1 cellular context compared by ENCODE assay signal in the genomic region with DNA sequence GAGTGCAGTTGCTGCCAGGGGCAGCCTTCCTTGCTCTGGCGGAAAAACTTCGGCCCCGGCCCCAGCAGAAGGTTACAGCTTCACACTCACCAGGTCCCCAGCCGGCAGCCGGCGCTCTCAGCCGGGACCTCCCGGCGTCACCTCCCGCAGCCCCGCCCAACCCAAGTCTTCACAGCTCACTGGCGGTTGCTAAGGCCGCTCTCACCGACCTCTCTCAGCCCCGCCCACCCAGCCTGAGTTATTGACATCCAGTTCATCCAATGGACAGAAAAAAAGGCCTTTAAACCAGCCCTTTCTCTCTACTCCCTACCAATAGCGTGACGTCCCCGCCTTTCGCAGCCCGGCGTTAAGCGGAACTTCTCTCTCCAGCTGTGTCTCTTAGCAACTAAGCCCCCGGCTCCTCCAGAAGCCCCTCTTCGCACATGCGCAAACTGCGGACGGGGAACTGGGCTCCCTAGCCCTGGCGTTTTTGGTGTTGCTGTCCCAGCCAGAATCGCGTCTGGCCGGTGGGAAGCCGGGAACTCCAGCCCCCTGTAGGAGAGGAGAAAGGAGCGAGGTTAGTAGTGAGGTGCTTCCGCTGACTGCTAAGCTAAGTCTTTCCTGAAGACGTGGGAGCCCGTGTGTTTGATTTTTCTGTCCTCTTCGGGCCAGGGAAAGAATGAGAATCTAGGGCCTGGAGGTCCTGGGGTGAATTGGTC.
A peak's percentile ranks its signal among the peaks of the same experiment; 100 is the strongest.
TF ChIP-seq lines count a peak whose summit lies in the region.

A gene (plus strand): TSS at position 376 of the 698 bp plus-strand sequence. CDS start 9,189 bp downstream, outside the sequence.

TF ChIP-seq in HepG2, 621 proteins besides CTCF, POLR2A, EP300 and RAD21 (continued from another document and continues in another):
- TF ChIP-seq ISX (CRISPR knock-in tag; conservative IDR thresholded peaks at IDR 0.05) = no peak
- TF ChIP-seq, protein P1, sequence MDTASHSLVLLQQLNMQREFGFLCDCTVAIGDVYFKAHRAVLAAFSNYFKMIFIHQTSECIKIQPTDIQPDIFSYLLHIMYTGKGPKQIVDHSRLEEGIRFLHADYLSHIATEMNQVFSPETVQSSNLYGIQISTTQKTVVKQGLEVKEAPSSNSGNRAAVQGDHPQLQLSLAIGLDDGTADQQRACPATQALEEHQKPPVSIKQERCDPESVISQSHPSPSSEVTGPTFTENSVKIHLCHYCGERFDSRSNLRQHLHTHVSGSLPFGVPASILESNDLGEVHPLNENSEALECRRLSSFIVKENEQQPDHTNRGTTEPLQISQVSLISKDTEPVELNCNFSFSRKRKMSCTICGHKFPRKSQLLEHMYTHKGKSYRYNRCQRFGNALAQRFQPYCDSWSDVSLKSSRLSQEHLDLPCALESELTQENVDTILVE (CRISPR knock-in tag; IDR thresholded peaks at IDR 0.05) = no peak
- TF ChIP-seq ZNF746 (CRISPR knock-in tag; IDR thresholded peaks at IDR 0.05) = no peak
- no peak for TF ChIP-seq RXRA (CRISPR knock-in tag; IDR thresholded peaks at IDR 0.05)
- no peak for TF ChIP-seq ZNF33B (CRISPR knock-in tag; IDR thresholded peaks at IDR 0.05)
- TF ChIP-seq FOXK1 (CRISPR knock-in tag; IDR thresholded peaks at IDR 0.05; ENCODE audit: borderline replicate concordance, low read depth) = peak; percentile 19; the same call in 1 of the 2 replicates
- no peak for TF ChIP-seq SIN3B (IDR thresholded peaks at IDR 0.05; ENCODE audit: low read length)
- TF ChIP-seq RARA (CRISPR knock-in tag; IDR thresholded peaks at IDR 0.05) = no peak; the same call in 1 of the 2 replicates
- TF ChIP-seq ZNF460 (CRISPR knock-in tag; IDR thresholded peaks at IDR 0.05; ENCODE audit: borderline replicate concordance) = no peak
- TF ChIP-seq HOXA5 (CRISPR knock-in tag; IDR thresholded peaks at IDR 0.05) = no peak
- TF ChIP-seq, protein P2, sequence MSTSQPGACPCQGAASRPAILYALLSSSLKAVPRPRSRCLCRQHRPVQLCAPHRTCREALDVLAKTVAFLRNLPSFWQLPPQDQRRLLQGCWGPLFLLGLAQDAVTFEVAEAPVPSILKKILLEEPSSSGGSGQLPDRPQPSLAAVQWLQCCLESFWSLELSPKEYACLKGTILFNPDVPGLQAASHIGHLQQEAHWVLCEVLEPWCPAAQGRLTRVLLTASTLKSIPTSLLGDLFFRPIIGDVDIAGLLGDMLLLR (CRISPR knock-in tag; IDR thresholded peaks at IDR 0.05) = no peak
- no peak for TF ChIP-seq ZMYM3 (CRISPR knock-in tag; IDR thresholded peaks at IDR 0.05)
- no peak for TF ChIP-seq AKAP8 (CRISPR knock-in tag; IDR thresholded peaks at IDR 0.05)
- peak; percentile 54 for TF ChIP-seq XRCC5 (optimal IDR thresholded peaks at IDR 0.05; ENCODE audit: low read length)
- TF ChIP-seq, protein P3, sequence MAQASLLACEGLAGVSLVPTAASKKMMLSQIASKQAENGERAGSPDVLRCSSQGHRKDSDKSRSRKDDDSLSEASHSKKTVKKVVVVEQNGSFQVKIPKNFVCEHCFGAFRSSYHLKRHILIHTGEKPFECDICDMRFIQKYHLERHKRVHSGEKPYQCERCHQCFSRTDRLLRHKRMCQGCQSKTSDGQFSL (CRISPR knock-in tag; IDR thresholded peaks at IDR 0.05) = no peak
- TF ChIP-seq SRSF9 (IDR thresholded peaks at IDR 0.05; ENCODE audit: borderline replicate concordance, insufficient read depth, low read depth, low read length, poor library complexity, severe bottlenecking) = no peak
- TF ChIP-seq, protein P4, sequence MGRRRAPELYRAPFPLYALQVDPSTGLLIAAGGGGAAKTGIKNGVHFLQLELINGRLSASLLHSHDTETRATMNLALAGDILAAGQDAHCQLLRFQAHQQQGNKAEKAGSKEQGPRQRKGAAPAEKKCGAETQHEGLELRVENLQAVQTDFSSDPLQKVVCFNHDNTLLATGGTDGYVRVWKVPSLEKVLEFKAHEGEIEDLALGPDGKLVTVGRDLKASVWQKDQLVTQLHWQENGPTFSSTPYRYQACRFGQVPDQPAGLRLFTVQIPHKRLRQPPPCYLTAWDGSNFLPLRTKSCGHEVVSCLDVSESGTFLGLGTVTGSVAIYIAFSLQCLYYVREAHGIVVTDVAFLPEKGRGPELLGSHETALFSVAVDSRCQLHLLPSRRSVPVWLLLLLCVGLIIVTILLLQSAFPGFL (CRISPR knock-in tag; IDR thresholded peaks at IDR 0.05) = no peak
- no peak for TF ChIP-seq RXRB (CRISPR knock-in tag; IDR thresholded peaks at IDR 0.05; ENCODE audit: borderline replicate concordance)
- TF ChIP-seq, protein P5, sequence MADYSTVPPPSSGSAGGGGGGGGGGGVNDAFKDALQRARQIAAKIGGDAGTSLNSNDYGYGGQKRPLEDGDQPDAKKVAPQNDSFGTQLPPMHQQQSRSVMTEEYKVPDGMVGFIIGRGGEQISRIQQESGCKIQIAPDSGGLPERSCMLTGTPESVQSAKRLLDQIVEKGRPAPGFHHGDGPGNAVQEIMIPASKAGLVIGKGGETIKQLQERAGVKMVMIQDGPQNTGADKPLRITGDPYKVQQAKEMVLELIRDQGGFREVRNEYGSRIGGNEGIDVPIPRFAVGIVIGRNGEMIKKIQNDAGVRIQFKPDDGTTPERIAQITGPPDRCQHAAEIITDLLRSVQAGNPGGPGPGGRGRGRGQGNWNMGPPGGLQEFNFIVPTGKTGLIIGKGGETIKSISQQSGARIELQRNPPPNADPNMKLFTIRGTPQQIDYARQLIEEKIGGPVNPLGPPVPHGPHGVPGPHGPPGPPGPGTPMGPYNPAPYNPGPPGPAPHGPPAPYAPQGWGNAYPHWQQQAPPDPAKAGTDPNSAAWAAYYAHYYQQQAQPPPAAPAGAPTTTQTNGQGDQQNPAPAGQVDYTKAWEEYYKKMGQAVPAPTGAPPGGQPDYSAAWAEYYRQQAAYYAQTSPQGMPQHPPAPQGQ (CRISPR knock-in tag; IDR thresholded peaks at IDR 0.05; ENCODE audit: borderline replicate concordance) = no peak
- peak; percentile 36; the same call in 1 of the 2 replicates for TF ChIP-seq ZNF350 (CRISPR knock-in tag; IDR thresholded peaks at IDR 0.05; ENCODE audit: borderline replicate concordance, low read depth)
- TF ChIP-seq, protein P6, sequence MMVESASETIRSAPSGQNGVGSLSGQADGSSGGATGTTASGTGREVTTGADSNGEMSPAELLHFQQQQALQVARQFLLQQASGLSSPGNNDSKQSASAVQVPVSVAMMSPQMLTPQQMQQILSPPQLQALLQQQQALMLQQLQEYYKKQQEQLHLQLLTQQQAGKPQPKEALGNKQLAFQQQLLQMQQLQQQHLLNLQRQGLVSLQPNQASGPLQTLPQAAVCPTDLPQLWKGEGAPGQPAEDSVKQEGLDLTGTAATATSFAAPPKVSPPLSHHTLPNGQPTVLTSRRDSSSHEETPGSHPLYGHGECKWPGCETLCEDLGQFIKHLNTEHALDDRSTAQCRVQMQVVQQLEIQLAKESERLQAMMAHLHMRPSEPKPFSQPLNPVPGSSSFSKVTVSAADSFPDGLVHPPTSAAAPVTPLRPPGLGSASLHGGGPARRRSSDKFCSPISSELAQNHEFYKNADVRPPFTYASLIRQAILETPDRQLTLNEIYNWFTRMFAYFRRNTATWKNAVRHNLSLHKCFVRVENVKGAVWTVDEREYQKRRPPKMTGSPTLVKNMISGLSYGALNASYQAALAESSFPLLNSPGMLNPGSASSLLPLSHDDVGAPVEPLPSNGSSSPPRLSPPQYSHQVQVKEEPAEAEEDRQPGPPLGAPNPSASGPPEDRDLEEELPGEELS (CRISPR knock-in tag; IDR thresholded peaks at IDR 0.05) = no peak
- TF ChIP-seq, protein P7, sequence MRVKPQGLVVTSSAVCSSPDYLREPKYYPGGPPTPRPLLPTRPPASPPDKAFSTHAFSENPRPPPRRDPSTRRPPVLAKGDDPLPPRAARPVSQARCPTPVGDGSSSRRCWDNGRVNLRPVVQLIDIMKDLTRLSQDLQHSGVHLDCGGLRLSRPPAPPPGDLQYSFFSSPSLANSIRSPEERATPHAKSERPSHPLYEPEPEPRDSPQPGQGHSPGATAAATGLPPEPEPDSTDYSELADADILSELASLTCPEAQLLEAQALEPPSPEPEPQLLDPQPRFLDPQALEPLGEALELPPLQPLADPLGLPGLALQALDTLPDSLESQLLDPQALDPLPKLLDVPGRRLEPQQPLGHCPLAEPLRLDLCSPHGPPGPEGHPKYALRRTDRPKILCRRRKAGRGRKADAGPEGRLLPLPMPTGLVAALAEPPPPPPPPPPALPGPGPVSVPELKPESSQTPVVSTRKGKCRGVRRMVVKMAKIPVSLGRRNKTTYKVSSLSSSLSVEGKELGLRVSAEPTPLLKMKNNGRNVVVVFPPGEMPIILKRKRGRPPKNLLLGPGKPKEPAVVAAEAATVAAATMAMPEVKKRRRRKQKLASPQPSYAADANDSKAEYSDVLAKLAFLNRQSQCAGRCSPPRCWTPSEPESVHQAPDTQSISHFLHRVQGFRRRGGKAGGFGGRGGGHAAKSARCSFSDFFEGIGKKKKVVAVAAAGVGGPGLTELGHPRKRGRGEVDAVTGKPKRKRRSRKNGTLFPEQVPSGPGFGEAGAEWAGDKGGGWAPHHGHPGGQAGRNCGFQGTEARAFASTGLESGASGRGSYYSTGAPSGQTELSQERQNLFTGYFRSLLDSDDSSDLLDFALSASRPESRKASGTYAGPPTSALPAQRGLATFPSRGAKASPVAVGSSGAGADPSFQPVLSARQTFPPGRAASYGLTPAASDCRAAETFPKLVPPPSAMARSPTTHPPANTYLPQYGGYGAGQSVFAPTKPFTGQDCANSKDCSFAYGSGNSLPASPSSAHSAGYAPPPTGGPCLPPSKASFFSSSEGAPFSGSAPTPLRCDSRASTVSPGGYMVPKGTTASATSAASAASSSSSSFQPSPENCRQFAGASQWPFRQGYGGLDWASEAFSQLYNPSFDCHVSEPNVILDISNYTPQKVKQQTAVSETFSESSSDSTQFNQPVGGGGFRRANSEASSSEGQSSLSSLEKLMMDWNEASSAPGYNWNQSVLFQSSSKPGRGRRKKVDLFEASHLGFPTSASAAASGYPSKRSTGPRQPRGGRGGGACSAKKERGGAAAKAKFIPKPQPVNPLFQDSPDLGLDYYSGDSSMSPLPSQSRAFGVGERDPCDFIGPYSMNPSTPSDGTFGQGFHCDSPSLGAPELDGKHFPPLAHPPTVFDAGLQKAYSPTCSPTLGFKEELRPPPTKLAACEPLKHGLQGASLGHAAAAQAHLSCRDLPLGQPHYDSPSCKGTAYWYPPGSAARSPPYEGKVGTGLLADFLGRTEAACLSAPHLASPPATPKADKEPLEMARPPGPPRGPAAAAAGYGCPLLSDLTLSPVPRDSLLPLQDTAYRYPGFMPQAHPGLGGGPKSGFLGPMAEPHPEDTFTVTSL (CRISPR knock-in tag; IDR thresholded peaks at IDR 0.05; ENCODE audit: borderline replicate concordance) = no peak
- TF ChIP-seq SRY (CRISPR knock-in tag; IDR thresholded peaks at IDR 0.05) = 0 out of 2 replicates have a peak, but pooled peaks have one; percentile 25
- TF ChIP-seq ZNF530 (CRISPR knock-in tag; IDR thresholded peaks at IDR 0.05; ENCODE audit: low read depth) = no peak
- TF ChIP-seq, protein P8, sequence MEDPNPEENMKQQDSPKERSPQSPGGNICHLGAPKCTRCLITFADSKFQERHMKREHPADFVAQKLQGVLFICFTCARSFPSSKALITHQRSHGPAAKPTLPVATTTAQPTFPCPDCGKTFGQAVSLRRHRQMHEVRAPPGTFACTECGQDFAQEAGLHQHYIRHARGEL (CRISPR knock-in tag; IDR thresholded peaks at IDR 0.05) = no peak
- TF ChIP-seq ZNF337 (CRISPR knock-in tag; IDR thresholded peaks at IDR 0.05; ENCODE audit: borderline replicate concordance, low read depth) = no peak
- 0 out of 2 replicates have a peak, but pooled peaks have one; percentile 16 for TF ChIP-seq NR2F6 (IDR thresholded peaks at IDR 0.05)
- TF ChIP-seq NR2F6 (CRISPR knock-in tag; IDR thresholded peaks at IDR 0.05) = no peak
- TF ChIP-seq, protein P9, sequence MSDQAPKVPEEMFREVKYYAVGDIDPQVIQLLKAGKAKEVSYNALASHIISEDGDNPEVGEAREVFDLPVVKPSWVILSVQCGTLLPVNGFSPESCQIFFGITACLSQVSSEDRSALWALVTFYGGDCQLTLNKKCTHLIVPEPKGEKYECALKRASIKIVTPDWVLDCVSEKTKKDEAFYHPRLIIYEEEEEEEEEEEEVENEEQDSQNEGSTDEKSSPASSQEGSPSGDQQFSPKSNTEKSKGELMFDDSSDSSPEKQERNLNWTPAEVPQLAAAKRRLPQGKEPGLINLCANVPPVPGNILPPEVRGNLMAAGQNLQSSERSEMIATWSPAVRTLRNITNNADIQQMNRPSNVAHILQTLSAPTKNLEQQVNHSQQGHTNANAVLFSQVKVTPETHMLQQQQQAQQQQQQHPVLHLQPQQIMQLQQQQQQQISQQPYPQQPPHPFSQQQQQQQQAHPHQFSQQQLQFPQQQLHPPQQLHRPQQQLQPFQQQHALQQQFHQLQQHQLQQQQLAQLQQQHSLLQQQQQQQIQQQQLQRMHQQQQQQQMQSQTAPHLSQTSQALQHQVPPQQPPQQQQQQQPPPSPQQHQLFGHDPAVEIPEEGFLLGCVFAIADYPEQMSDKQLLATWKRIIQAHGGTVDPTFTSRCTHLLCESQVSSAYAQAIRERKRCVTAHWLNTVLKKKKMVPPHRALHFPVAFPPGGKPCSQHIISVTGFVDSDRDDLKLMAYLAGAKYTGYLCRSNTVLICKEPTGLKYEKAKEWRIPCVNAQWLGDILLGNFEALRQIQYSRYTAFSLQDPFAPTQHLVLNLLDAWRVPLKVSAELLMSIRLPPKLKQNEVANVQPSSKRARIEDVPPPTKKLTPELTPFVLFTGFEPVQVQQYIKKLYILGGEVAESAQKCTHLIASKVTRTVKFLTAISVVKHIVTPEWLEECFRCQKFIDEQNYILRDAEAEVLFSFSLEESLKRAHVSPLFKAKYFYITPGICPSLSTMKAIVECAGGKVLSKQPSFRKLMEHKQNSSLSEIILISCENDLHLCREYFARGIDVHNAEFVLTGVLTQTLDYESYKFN (CRISPR knock-in tag; conservative IDR thresholded peaks at IDR 0.05) = 0 out of 2 replicates have a peak, but pooled peaks have one; percentile 18
- no peak for TF ChIP-seq TCF12 (IDR thresholded peaks at IDR 0.05)
- TF ChIP-seq TCF12 (CRISPR knock-in tag; IDR thresholded peaks at IDR 0.05) = no peak
- TF ChIP-seq, protein P10, sequence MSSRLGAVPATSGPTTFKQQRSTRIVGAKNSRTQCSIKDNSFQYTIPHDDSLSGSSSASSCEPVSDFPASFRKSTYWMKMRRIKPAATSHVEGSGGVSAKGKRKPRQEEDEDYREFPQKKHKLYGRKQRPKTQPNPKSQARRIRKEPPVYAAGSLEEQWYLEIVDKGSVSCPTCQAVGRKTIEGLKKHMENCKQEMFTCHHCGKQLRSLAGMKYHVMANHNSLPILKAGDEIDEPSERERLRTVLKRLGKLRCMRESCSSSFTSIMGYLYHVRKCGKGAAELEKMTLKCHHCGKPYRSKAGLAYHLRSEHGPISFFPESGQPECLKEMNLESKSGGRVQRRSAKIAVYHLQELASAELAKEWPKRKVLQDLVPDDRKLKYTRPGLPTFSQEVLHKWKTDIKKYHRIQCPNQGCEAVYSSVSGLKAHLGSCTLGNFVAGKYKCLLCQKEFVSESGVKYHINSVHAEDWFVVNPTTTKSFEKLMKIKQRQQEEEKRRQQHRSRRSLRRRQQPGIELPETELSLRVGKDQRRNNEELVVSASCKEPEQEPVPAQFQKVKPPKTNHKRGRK (CRISPR knock-in tag; IDR thresholded peaks at IDR 0.05) = no peak
- TF ChIP-seq, protein P11, sequence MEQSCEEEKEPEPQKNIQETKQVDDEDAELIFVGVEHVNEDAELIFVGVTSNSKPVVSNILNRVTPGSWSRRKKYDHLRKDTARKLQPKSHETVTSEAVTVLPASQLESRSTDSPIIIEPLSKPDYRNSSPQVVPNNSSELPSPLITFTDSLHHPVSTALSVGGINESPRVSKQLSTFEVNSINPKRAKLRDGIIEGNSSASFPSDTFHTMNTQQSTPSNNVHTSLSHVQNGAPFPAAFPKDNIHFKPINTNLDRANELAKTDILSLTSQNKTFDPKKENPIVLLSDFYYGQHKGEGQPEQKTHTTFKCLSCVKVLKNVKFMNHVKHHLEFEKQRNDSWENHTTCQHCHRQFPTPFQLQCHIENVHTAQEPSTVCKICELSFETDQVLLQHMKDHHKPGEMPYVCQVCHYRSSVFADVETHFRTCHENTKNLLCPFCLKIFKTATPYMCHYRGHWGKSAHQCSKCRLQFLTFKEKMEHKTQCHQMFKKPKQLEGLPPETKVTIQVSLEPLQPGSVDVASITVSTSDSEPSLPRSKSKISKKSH (CRISPR knock-in tag; IDR thresholded peaks at IDR 0.05; ENCODE audit: borderline replicate concordance) = no peak
- TF ChIP-seq ZNF749 (CRISPR knock-in tag; IDR thresholded peaks at IDR 0.05; ENCODE audit: borderline replicate concordance) = no peak
- TF ChIP-seq ZNF816 (CRISPR knock-in tag; IDR thresholded peaks at IDR 0.05; ENCODE audit: borderline replicate concordance) = no peak
